1 cellular context compared by ENCODE assay signal in genomic region chr20:50464026-50464724, GRCh38.
TF ChIP-seq lines count a peak whose summit lies in the region.

No MANE protein-coding gene starts in this region.

TF ChIP-seq in HepG2, 621 proteins besides CTCF, POLR2A, EP300 and RAD21 (continued from another document and continues in another):
- TF ChIP-seq, protein P1, sequence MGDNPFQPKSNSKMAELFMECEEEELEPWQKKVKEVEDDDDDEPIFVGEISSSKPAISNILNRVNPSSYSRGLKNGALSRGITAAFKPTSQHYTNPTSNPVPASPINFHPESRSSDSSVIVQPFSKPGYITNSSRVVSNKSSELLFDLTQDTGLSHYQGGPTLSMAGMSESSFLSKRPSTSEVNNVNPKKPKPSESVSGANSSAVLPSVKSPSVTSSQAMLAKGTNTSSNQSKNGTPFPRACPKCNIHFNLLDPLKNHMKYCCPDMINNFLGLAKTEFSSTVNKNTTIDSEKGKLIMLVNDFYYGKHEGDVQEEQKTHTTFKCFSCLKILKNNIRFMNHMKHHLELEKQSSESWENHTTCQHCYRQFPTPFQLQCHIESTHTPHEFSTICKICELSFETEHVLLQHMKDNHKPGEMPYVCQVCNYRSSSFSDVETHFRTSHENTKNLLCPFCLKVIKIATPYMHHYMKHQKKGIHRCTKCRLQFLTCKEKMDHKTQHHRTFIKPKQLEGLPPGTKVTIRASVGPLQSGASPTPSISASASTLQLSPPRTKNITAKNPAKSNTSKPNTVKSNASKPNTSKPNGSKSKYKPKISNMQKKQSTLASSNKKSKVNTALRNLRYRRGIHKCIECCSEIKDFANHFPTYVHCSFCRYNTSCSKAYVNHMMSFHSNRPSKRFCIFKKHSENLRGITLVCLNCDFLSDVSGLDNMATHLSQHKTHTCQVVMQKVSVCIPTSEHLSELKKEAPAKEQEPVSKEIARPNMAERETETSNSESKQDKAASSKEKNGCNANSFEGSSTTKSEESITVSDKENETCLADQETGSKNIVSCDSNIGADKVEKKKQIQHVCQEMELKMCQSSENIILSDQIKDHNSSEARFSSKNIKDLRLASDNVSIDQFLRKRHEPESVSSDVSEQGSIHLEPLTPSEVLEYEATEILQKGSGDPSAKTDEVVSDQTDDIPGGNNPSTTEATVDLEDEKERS (CRISPR knock-in tag; IDR thresholded peaks at IDR 0.05), result no peak
- TF ChIP-seq NFE2L1 (CRISPR knock-in tag; IDR thresholded peaks at IDR 0.05; ENCODE audit: borderline replicate concordance) (no peak), ZBTB7A (CRISPR knock-in tag; IDR thresholded peaks at IDR 0.05) (peak; percentile 61; the same call in 1 of the 2 replicates), ZNF747 (CRISPR knock-in tag; IDR thresholded peaks at IDR 0.05; ENCODE audit: borderline replicate concordance) (no peak; the same call in 1 of the 2 replicates), MLLT10 (CRISPR knock-in tag; IDR thresholded peaks at IDR 0.05) (no peak), ZSCAN12 (CRISPR knock-in tag; IDR thresholded peaks at IDR 0.05) (no peak), ZBTB14 (CRISPR knock-in tag; IDR thresholded peaks at IDR 0.05) (no peak), SP2 (CRISPR knock-in tag; IDR thresholded peaks at IDR 0.05) (no peak), DPF2 (CRISPR knock-in tag; IDR thresholded peaks at IDR 0.05; ENCODE audit: borderline replicate concordance, low read depth) (peak; percentile 34; the same call in 1 of the 2 replicates), HNF1B (CRISPR knock-in tag; IDR thresholded peaks at IDR 0.05) (no peak; the same call in none of the 2 replicates), TOE1 (CRISPR knock-in tag; IDR thresholded peaks at IDR 0.05) (no peak), ISX (CRISPR knock-in tag; conservative IDR thresholded peaks at IDR 0.05) (no peak), ZNF646 (CRISPR knock-in tag; IDR thresholded peaks at IDR 0.05) (no peak), SCMH1 (CRISPR knock-in tag; IDR thresholded peaks at IDR 0.05; ENCODE audit: borderline replicate concordance) (no peak), SAP130 (CRISPR knock-in tag; IDR thresholded peaks at IDR 0.05; ENCODE audit: low read depth) (no peak; the same call in 1 of the 2 replicates), ZNF512B (CRISPR knock-in tag; IDR thresholded peaks at IDR 0.05; ENCODE audit: borderline replicate concordance) (no peak), ZNF878 (CRISPR knock-in tag; IDR thresholded peaks at IDR 0.05) (no peak), NR2F1 (CRISPR knock-in tag; IDR thresholded peaks at IDR 0.05) (no peak), ZNF720 (CRISPR knock-in tag; IDR thresholded peaks at IDR 0.05) (no peak), YEATS2 (CRISPR knock-in tag; IDR thresholded peaks at IDR 0.05; ENCODE audit: borderline replicate concordance) (no peak), MAFF (IDR thresholded peaks at IDR 0.05; ENCODE audit: low read depth, low read length) (no peak), ZNF775 (CRISPR knock-in tag; IDR thresholded peaks at IDR 0.05; ENCODE audit: borderline replicate concordance) (peak; percentile 84), ZNF232 (CRISPR knock-in tag; IDR thresholded peaks at IDR 0.05; ENCODE audit: borderline replicate concordance) (peak; percentile 59; the same call in 1 of the 2 replicates), HIC2 (CRISPR knock-in tag; IDR thresholded peaks at IDR 0.05; ENCODE audit: low read depth) (no peak), RFX1 (IDR thresholded peaks at IDR 0.05) (no peak), GZF1 (CRISPR knock-in tag; IDR thresholded peaks at IDR 0.05) (0 out of 2 replicates have a peak, but pooled peaks have one; percentile 34), ELF4 (CRISPR knock-in tag; IDR thresholded peaks at IDR 0.05; ENCODE audit: borderline replicate concordance) (no peak), SALL2 (CRISPR knock-in tag; IDR thresholded peaks at IDR 0.05) (peak; percentile 35; the same call in 1 of the 2 replicates), KDM1A (CRISPR knock-in tag; IDR thresholded peaks at IDR 0.05) (peak; percentile 96), KMT2B (CRISPR knock-in tag; IDR thresholded peaks at IDR 0.05) (no peak), SAFB2 (CRISPR knock-in tag; IDR thresholded peaks at IDR 0.05; ENCODE audit: borderline replicate concordance, low read depth) (no peak), NFIB (CRISPR knock-in tag; IDR thresholded peaks at IDR 0.05; ENCODE audit: borderline replicate concordance) (no peak), RCOR2 (CRISPR knock-in tag; IDR thresholded peaks at IDR 0.05) (peak; percentile 87), SUZ12 (IDR thresholded peaks at IDR 0.05; ENCODE audit: low read depth, low read length) (no peak), SALL1 (CRISPR knock-in tag; IDR thresholded peaks at IDR 0.05) (peak; percentile 84), ELF1 (CRISPR knock-in tag; IDR thresholded peaks at IDR 0.05) (0 out of 2 replicates have a peak, but pooled peaks have one; percentile 27), SMAD1 (CRISPR knock-in tag; IDR thresholded peaks at IDR 0.05; ENCODE audit: borderline replicate concordance, low read depth) (no peak), SIX1 (CRISPR knock-in tag; IDR thresholded peaks at IDR 0.05; ENCODE audit: borderline replicate concordance) (no peak), HNF4G (IDR thresholded peaks at IDR 0.05; ENCODE audit: borderline replicate concordance, low read depth, low read length) (no peak; the same call in 1 of the 2 replicates), HNF4G (CRISPR knock-in tag; IDR thresholded peaks at IDR 0.05; ENCODE audit: borderline replicate concordance, low read depth) (no peak), TEAD3 (CRISPR knock-in tag; optimal IDR thresholded peaks at IDR 0.05; ENCODE audit: borderline replicate concordance) (peak; percentile 24), ZNF607 (CRISPR knock-in tag; IDR thresholded peaks at IDR 0.05; ENCODE audit: borderline replicate concordance) (no peak), FOXM1 (CRISPR knock-in tag; IDR thresholded peaks at IDR 0.05) (no peak), HBP1 (CRISPR knock-in tag; IDR thresholded peaks at IDR 0.05; ENCODE audit: low read depth) (no peak), KLF9 (CRISPR knock-in tag; IDR thresholded peaks at IDR 0.05; ENCODE audit: low read depth) (no peak), KAT2B (IDR thresholded peaks at IDR 0.05; ENCODE audit: borderline replicate concordance, low read depth, low read length) (no peak), ZNF781 (CRISPR knock-in tag; IDR thresholded peaks at IDR 0.05; ENCODE audit: borderline replicate concordance, not compliant biosample characterization) (peak; percentile 77), ZNF20 (CRISPR knock-in tag; IDR thresholded peaks at IDR 0.05) (no peak), PCBP1 (IDR thresholded peaks at IDR 0.05; ENCODE audit: borderline replicate concordance, low read depth, low read length) (no peak)
